In genomic region chr10:6014241-6014761, GRCh38 we compare ENCODE assay signal across 8 cellular contexts. TPM values are rescaled to one million over a fixed set of nuclear protein-coding genes. Genes with fewer than 3 reads are reported as not detected.
A peak's percentile ranks its signal among the peaks of the same experiment; 100 is the strongest.
DNase-seq lines count a peak whose midpoint lies in the region; ATAC-seq, FAIRE-seq and TF ChIP-seq lines count a peak whose summit lies in the region.

No MANE protein-coding gene starts in this region.

- intact Hi-C loops in left ventricle myocardium inferior (cut with micrococcal nuclease): loop anchor here (5.0 to 10.0 kb wide), 2 partner anchors 73 to 390 kb away; partner anchors contain the start of gene RBM17
- intact Hi-C loops in sciatic nerve (cut with DNase I): no loop called here

- POLR2A ChIA-PET in activated naive CD8-positive, alpha-beta T cell treated with anti-CD3 and anti-CD28 coated beads, Interleukin-2, amount 10 ng/mL, durations not matched to agents 7 days and 5 days (lab: Charles Lee): interaction anchor here (0.8 to 1.6 kb wide), 7 partner anchors 12 to 72 kb away, joined by 3 to 9 read pairs (median 5); partner anchors contain the start of gene IL15RA

- peaks cover 9% of the 10 kb centered on the region for H3K4me1 ChIP-seq in left ventricle myocardium inferior

- H3K4me1 Mint-ChIP-seq in activated naive CD8-positive, alpha-beta T cell treated with anti-CD3 and anti-CD28 coated beads, Interleukin-2, amount 10 ng/mL, durations not matched to agents 7 days and 5 days: peaks cover 41% of the 10 kb centered on the region

- ATAC-seq in HG03095 (IDR thresholded peaks at IDR 0.05; ENCODE audit: unreplicated experiment): peak; percentile 78
- peak; percentile 88 for ATAC-seq in activated naive CD8-positive, alpha-beta T cell treated with anti-CD3 and anti-CD28 coated beads, Interleukin-2, amount 10 ng/mL, durations not matched to agents 7 days and 5 days (ENCODE audit: low read depth)
- ATAC-seq in sciatic nerve: peak; percentile 54
- ATAC-seq in HG03460 (IDR thresholded peaks at IDR 0.05; ENCODE audit: unreplicated experiment): no peak

- peaks cover 50% of the 10 kb centered on the region for H3K36me3 Mint-ChIP-seq in activated naive CD8-positive, alpha-beta T cell treated with anti-CD3 and anti-CD28 coated beads, Interleukin-2, amount 10 ng/mL, durations not matched to agents 7 days and 5 days

- no peaks in the 10 kb centered on the region for H3K27me3 ChIP-seq in left ventricle myocardium inferior (ENCODE audit: low read depth)

- no peaks in the 10 kb centered on the region for H3K27me3 Mint-ChIP-seq in activated naive CD8-positive, alpha-beta T cell treated with anti-CD3 and anti-CD28 coated beads, Interleukin-2, amount 10 ng/mL, durations not matched to agents 7 days and 5 days

- peak overlapping the region; percentile 33 for H3K4me3 Mint-ChIP-seq in activated naive CD8-positive, alpha-beta T cell treated with anti-CD3 and anti-CD28 coated beads, Interleukin-2, amount 10 ng/mL, durations not matched to agents 7 days and 5 days

- H3K27ac Mint-ChIP-seq in activated naive CD8-positive, alpha-beta T cell treated with anti-CD3 and anti-CD28 coated beads, Interleukin-2, amount 10 ng/mL, durations not matched to agents 7 days and 5 days: peak overlapping the region; percentile 88

- FAIRE-seq in RCC 7860 (lab: Jason Lieb, UNC): no peak

- peak overlapping the region; percentile 36 for H3K27ac ChIP-seq in left ventricle myocardium inferior (replicated peaks)

- no peaks in the 10 kb centered on the region for H3K36me3 ChIP-seq in left ventricle myocardium inferior

- H3K9me3 Mint-ChIP-seq in activated naive CD8-positive, alpha-beta T cell treated with anti-CD3 and anti-CD28 coated beads, Interleukin-2, amount 10 ng/mL, durations not matched to agents 7 days and 5 days: peaks cover 3% of the 10 kb centered on the region

- H3K9me3 ChIP-seq in left ventricle myocardium inferior (replicated peaks): no peaks in the 10 kb centered on the region

- peak; percentile 86 for TF ChIP-seq CTCF in left ventricle myocardium inferior (IDR thresholded peaks at IDR 0.05; ENCODE audit: borderline replicate concordance)

- DNase-seq in NCI-H2081 (lab: John Stamatoyannopoulos, UW) (peak; percentile 1 to 12), NCI-H2081 treated with DMSO at 0.1 percent for 48 hours (lab: John Stamatoyannopoulos, UW) (no peak), RCC 7860 (ENCODE audit: low spot score) (peak; percentile 39), left ventricle myocardium inferior (no peak), sciatic nerve (ENCODE audit: low spot score) (peak; percentile 67)
- no peak for DNase-seq in activated naive CD8-positive, alpha-beta T cell treated with anti-CD3 and anti-CD28 coated beads, Interleukin-2, amount 10 ng/mL, durations not matched to agents 7 days and 5 days

- no peak overlapping the region for H3K4me3 ChIP-seq in left ventricle myocardium inferior

RNA-seq across cellular contexts. Expression of gene IL15RA, which starts 37.0 kb away (rescaled TPM):
- total RNA-seq in activated naive CD8-positive, alpha-beta T cell treated with anti-CD3 and anti-CD28 coated beads, Interleukin-2, amount 10 ng/mL, durations not matched to agents 7 days and 5 days: 10 to 100 TPM; 20.3 to 21.3 TPM
- total RNA-seq in left ventricle myocardium inferior (6.0 TPM), sciatic nerve (9.6 TPM)

RNA-seq across cellular contexts. Expression of gene IL2RA, which starts 47.9 kb away (rescaled TPM):
- total RNA-seq in activated naive CD8-positive, alpha-beta T cell treated with anti-CD3 and anti-CD28 coated beads, Interleukin-2, amount 10 ng/mL, durations not matched to agents 7 days and 5 days: 100 to 1,000 TPM; 184 to 201 TPM
- 2.3 TPM for total RNA-seq in left ventricle myocardium inferior
- total RNA-seq in sciatic nerve: 1.1 TPM

Comparison
In these comparisons a context has a peak if more than half of its experiments do, and no peak if none do; other contexts are left out.
1. DNase-seq: peak in NCI-H2081 (2 of 2), RCC 7860 (single experiment) and sciatic nerve (single experiment); none in NCI-H2081 treated with DMSO at 0.1 percent for 48 hours (single experiment), activated naive CD8-positive, alpha-beta T cell treated with anti-CD3 and anti-CD28 coated beads, Interleukin-2, amount 10 ng/mL, durations not matched to agents 7 days and 5 days (single experiment) and left ventricle myocardium inferior (single experiment).
2. RNA of gene IL2RA, which starts 47.9 kb away (total RNA-seq): 184 to 201 TPM in activated naive CD8-positive, alpha-beta T cell treated with anti-CD3 and anti-CD28 coated beads, Interleukin-2, amount 10 ng/mL, durations not matched to agents 7 days and 5 days; 2.3 TPM in left ventricle myocardium inferior (single experiment) and 1.1 TPM in sciatic nerve (single experiment); every median in the first group is over 10 times any median in the second.